In the genomic region with DNA sequence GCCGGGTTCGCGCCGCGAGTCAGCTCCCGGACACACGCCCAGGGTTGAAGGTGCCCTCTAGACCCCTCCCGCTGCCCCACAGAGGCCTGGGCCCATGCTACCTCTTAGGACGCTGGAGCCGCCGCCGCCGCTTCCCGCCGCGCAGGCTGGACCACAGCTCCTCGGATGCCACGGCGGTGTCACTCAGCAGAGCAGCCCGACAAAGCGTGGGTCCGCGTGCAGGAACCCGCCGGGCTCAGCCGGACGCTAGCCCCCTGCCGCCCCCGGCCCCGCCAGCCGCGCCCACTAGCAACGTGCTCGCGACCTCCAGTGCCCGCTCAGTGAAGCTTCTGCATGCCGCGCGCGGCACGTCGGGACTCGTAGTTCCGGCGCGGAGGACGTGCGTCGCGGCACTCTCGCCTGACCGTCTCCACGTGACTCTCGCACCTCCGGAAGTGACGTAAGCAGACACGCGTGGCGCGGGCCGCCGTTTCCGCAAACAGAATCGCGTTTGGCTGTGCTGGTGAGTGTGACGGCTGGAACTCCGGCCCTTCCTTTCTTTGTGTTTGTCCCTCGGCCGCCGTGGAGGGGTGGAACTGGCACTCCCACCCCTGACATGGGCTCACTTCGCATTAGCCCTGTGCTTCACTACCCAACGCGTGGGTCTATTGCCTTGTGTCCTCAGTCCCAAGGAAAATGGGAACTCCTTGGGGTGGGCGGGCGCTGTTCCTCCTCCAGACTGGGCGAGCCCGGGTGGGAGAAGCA, we compare ENCODE assay signal across 1 cellular context.
TF ChIP-seq lines count a peak whose summit lies in the region.

A gene with protein sequence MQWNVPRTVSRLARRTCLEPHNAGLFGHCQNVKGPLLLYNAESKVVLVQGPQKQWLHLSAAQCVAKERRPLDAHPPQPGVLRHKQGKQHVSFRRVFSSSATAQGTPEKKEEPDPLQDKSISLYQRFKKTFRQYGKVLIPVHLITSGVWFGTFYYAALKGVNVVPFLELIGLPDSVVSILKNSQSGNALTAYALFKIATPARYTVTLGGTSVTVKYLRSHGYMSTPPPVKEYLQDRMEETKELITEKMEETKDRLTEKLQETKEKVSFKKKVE (minus strand): TSS at position 331 of the 744 bp plus-strand sequence. CDS start 44,481 bp downstream, outside the sequence.
RNMT (plus strand) TSS at position 446 of the 744 bp plus-strand sequence. CDS start 4,845 bp downstream, outside the sequence.

TF ChIP-seq in HepG2, 621 proteins besides CTCF, POLR2A, EP300 and RAD21 (continued from another document and continues in another):
- TF ChIP-seq ZNF432 (CRISPR knock-in tag; IDR thresholded peaks at IDR 0.05; ENCODE audit: borderline replicate concordance): no peak
- peak; percentile 64 for TF ChIP-seq HBP1 (CRISPR knock-in tag; IDR thresholded peaks at IDR 0.05; ENCODE audit: low read depth)
- TF ChIP-seq PRMT3 (CRISPR knock-in tag; IDR thresholded peaks at IDR 0.05; ENCODE audit: borderline replicate concordance, low read depth): no peak
- no peak; the same call in 1 of the 2 replicates for TF ChIP-seq KLF13 (CRISPR knock-in tag; IDR thresholded peaks at IDR 0.05)
- peak; percentile 79; the same call in 1 of the 2 replicates for TF ChIP-seq ZNF205 (CRISPR knock-in tag; IDR thresholded peaks at IDR 0.05)
- peak; percentile 67 for TF ChIP-seq ZNF263 (CRISPR knock-in tag; IDR thresholded peaks at IDR 0.05)
- peak; percentile 84 for TF ChIP-seq ZSCAN21 (CRISPR knock-in tag; IDR thresholded peaks at IDR 0.05; ENCODE audit: borderline replicate concordance)
- TF ChIP-seq, protein P1, sequence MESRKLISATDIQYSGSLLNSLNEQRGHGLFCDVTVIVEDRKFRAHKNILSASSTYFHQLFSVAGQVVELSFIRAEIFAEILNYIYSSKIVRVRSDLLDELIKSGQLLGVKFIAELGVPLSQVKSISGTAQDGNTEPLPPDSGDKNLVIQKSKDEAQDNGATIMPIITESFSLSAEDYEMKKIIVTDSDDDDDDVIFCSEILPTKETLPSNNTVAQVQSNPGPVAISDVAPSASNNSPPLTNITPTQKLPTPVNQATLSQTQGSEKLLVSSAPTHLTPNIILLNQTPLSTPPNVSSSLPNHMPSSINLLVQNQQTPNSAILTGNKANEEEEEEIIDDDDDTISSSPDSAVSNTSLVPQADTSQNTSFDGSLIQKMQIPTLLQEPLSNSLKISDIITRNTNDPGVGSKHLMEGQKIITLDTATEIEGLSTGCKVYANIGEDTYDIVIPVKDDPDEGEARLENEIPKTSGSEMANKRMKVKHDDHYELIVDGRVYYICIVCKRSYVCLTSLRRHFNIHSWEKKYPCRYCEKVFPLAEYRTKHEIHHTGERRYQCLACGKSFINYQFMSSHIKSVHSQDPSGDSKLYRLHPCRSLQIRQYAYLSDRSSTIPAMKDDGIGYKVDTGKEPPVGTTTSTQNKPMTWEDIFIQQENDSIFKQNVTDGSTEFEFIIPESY (CRISPR knock-in tag; IDR thresholded peaks at IDR 0.05): peak; percentile 45; the same call in 1 of the 2 replicates
- no peak for TF ChIP-seq CENPT (CRISPR knock-in tag; IDR thresholded peaks at IDR 0.05; ENCODE audit: low read depth)
- peak; percentile 70; the same call in 1 of the 2 replicates for TF ChIP-seq NR1H2 (CRISPR knock-in tag; IDR thresholded peaks at IDR 0.05; ENCODE audit: borderline replicate concordance, low read depth)
- no peak for TF ChIP-seq ZNF615 (CRISPR knock-in tag; IDR thresholded peaks at IDR 0.05; ENCODE audit: borderline replicate concordance)
- peak; percentile 21 for TF ChIP-seq STAG1 (CRISPR knock-in tag; IDR thresholded peaks at IDR 0.05)
- 0 out of 2 replicates have a peak, but pooled peaks have one; percentile 87 for TF ChIP-seq BRCA1 (CRISPR knock-in tag; IDR thresholded peaks at IDR 0.05)
- TF ChIP-seq TAF1 (CRISPR knock-in tag; IDR thresholded peaks at IDR 0.05): peak; percentile 76
- peak; percentile 79; the same call in 1 of the 2 replicates for TF ChIP-seq ZSCAN20 (CRISPR knock-in tag; IDR thresholded peaks at IDR 0.05; ENCODE audit: borderline replicate concordance)
- TF ChIP-seq, protein P2, sequence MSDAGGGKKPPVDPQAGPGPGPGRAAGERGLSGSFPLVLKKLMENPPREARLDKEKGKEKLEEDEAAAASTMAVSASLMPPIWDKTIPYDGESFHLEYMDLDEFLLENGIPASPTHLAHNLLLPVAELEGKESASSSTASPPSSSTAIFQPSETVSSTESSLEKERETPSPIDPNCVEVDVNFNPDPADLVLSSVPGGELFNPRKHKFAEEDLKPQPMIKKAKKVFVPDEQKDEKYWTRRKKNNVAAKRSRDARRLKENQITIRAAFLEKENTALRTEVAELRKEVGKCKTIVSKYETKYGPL (CRISPR knock-in tag; IDR thresholded peaks at IDR 0.05): 0 out of 2 replicates have a peak, but pooled peaks have one; percentile 34
- no peak; the same call in 1 of the 2 replicates for TF ChIP-seq SAFB2 (CRISPR knock-in tag; IDR thresholded peaks at IDR 0.05; ENCODE audit: borderline replicate concordance, low read depth)
- TF ChIP-seq RERE (CRISPR knock-in tag; IDR thresholded peaks at IDR 0.05; ENCODE audit: low read depth): peak; percentile 54
- TF ChIP-seq, protein P3, sequence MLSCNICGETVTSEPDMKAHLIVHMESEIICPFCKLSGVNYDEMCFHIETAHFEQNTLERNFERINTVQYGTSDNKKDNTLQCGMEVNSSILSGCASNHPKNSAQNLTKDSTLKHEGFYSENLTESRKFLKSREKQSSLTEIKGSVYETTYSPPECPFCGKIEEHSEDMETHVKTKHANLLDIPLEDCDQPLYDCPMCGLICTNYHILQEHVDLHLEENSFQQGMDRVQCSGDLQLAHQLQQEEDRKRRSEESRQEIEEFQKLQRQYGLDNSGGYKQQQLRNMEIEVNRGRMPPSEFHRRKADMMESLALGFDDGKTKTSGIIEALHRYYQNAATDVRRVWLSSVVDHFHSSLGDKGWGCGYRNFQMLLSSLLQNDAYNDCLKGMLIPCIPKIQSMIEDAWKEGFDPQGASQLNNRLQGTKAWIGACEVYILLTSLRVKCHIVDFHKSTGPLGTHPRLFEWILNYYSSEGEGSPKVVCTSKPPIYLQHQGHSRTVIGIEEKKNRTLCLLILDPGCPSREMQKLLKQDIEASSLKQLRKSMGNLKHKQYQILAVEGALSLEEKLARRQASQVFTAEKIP (CRISPR knock-in tag; IDR thresholded peaks at IDR 0.05; ENCODE audit: borderline replicate concordance): no peak
- peak; percentile 97; the same call in 1 of the 2 replicates for TF ChIP-seq ZNF616 (CRISPR knock-in tag; IDR thresholded peaks at IDR 0.05; ENCODE audit: low read depth)
- TF ChIP-seq BCL6 (CRISPR knock-in tag; IDR thresholded peaks at IDR 0.05): peak; percentile 58; the same call in 1 of the 2 replicates
- no peak for TF ChIP-seq KAT2B (IDR thresholded peaks at IDR 0.05; ENCODE audit: borderline replicate concordance, low read depth, low read length)
- TF ChIP-seq PCBP2 (optimal IDR thresholded peaks at IDR 0.05; ENCODE audit: low read depth, low read length, poor library complexity, severe bottlenecking): no peak
- TF ChIP-seq POLR2G (IDR thresholded peaks at IDR 0.05; ENCODE audit: low read depth, low read length): peak; percentile 80
- peak; percentile 91 for TF ChIP-seq ELF3 (CRISPR knock-in tag; IDR thresholded peaks at IDR 0.05)
- peak; percentile 86 for TF ChIP-seq ZNF329 (CRISPR knock-in tag; IDR thresholded peaks at IDR 0.05; ENCODE audit: low read depth)
- peak; percentile 19; the same call in 1 of the 2 replicates for TF ChIP-seq ZBTB4 (CRISPR knock-in tag; IDR thresholded peaks at IDR 0.05; ENCODE audit: borderline replicate concordance)
- peak; percentile 81 for TF ChIP-seq ZNF337 (CRISPR knock-in tag; IDR thresholded peaks at IDR 0.05; ENCODE audit: borderline replicate concordance, low read depth)
- TF ChIP-seq MATR3 (CRISPR knock-in tag; IDR thresholded peaks at IDR 0.05): no peak
- TF ChIP-seq CHD4 (IDR thresholded peaks at IDR 0.05; ENCODE audit: borderline replicate concordance, low read length): peak; percentile 58; the same call in 1 of the 2 replicates
- no peak for TF ChIP-seq TBL1XR1 (IDR thresholded peaks at IDR 0.05; ENCODE audit: borderline replicate concordance, low read length, partially characterized antibody)
- no peak for TF ChIP-seq ZNF354B (CRISPR knock-in tag; IDR thresholded peaks at IDR 0.05)
- no peak for TF ChIP-seq CEBPB (IDR thresholded peaks at IDR 0.05; ENCODE audit: borderline replicate concordance, low read depth, low read length)
- peak; percentile 88 for TF ChIP-seq PHF8 (CRISPR knock-in tag; IDR thresholded peaks at IDR 0.05)
